19 cellular contexts compared by ENCODE assay signal in the genomic region with DNA sequence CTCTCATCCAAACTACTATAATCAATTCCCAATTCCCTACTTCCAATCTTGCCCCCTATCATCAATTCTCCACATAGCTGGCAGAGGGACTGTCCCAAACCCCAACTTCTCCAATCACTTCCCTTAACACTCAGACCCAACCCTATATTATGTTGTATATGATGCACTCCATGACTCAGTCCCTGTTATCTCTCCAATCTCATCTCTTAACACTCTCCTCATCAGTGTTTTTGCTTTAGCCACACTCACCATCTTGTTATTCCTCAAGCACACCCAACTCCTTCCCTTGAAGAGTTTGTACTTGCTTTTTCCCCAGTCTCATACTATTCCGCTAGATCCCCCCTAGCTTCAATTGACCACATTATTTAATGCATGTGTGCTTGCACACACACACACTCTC. TPM values are rescaled to one million over a fixed set of nuclear protein-coding genes. Genes with fewer than 3 reads are reported as not detected.
"Had no signal": no experiment of that assay in that cellular context is flagged by ENCODE, and none has a peak within 500 bp of the region (broad histone marks: within the 10 kb centered on the region; RNA-seq: fewer than 3 reads in every experiment).

No MANE protein-coding gene starts in this region.

- H3K27me3 ChIP-seq: colonic mucosa, gastrocnemius medialis, heart right ventricle, sigmoid colon, transverse colon had no signal

- H3K36me3 ChIP-seq: colonic mucosa, gastrocnemius medialis, thoracic aorta, transverse colon had no signal

- DNase-seq: colonic mucosa; effector CD4-positive, alpha-beta T cell; endodermal cell; gastrocnemius medialis; heart right ventricle; hypothalamus; kidney glomerular epithelial cell; natural killer cell; posterior cingulate gyrus; sigmoid colon; stimulated activated CD4-positive, alpha-beta T cell treated with anti-CD3 and anti-CD28 coated beads, Interleukin-2, amount 100 ng/mL, for 24 hours; stimulated activated CD4-positive, alpha-beta T cell treated with anti-CD3 and anti-CD28 coated beads, Interleukin-4, amount 100 ng/mL, for 4 hours; stimulated activated naive B cell treated with anti-CD40 and anti-IgM and Interleukin-4, amounts not matched to agents 10 μg/mL and 1 μg/mL and 100 μg/mL, for 72 hours; stimulated activated naive CD8-positive, alpha-beta T cell treated with anti-CD3 and anti-CD28 coated beads, Interleukin-15, amount 100 ng/mL, for 72 hours; transverse colon had no signal

- H3K9me3 ChIP-seq: colonic mucosa, gastrocnemius medialis, sigmoid colon, thoracic aorta, transverse colon had no signal

- H3K27ac ChIP-seq: colonic mucosa, gastrocnemius medialis, heart right ventricle, sigmoid colon, thoracic aorta, transverse colon had no signal

- H3K4me1 ChIP-seq: colonic mucosa had no signal

- ATAC-seq: esophagus mucosa; gastrocnemius medialis; heart right ventricle; natural killer cell; stimulated activated naive B cell treated with anti-CD40 and anti-IgM and Interleukin-4, amounts not matched to agents 10 μg/mL and 1 μg/mL and 100 μg/mL, for 72 hours; stimulated activated naive CD8-positive, alpha-beta T cell treated with anti-CD3 and anti-CD28 coated beads, Interleukin-15, amount 100 ng/mL, for 72 hours had no signal

- H3K4me3 ChIP-seq: colonic mucosa, gastrocnemius medialis, heart right ventricle, sigmoid colon, skin epidermis, thoracic aorta, transverse colon had no signal

RNA-seq across cellular contexts. Expression of a gene that starts 4.9 kb away (rescaled TPM):
- total RNA-seq: endodermal cell, myocyte, natural killer cell had no signal
